Comparison of ENCODE assay signal across 2 cellular contexts in genomic region chr15:46344115-46344749, GRCh38.
TF ChIP-seq lines count a peak whose summit lies in the region.

No MANE protein-coding gene starts in this region.

TF ChIP-seq in GM23338, 12 proteins besides CTCF, POLR2A, EP300 and RAD21 (continued from another document):
- no peak for TF ChIP-seq ETS1 (IDR thresholded peaks at IDR 0.05)
- TF ChIP-seq, protein P1, sequence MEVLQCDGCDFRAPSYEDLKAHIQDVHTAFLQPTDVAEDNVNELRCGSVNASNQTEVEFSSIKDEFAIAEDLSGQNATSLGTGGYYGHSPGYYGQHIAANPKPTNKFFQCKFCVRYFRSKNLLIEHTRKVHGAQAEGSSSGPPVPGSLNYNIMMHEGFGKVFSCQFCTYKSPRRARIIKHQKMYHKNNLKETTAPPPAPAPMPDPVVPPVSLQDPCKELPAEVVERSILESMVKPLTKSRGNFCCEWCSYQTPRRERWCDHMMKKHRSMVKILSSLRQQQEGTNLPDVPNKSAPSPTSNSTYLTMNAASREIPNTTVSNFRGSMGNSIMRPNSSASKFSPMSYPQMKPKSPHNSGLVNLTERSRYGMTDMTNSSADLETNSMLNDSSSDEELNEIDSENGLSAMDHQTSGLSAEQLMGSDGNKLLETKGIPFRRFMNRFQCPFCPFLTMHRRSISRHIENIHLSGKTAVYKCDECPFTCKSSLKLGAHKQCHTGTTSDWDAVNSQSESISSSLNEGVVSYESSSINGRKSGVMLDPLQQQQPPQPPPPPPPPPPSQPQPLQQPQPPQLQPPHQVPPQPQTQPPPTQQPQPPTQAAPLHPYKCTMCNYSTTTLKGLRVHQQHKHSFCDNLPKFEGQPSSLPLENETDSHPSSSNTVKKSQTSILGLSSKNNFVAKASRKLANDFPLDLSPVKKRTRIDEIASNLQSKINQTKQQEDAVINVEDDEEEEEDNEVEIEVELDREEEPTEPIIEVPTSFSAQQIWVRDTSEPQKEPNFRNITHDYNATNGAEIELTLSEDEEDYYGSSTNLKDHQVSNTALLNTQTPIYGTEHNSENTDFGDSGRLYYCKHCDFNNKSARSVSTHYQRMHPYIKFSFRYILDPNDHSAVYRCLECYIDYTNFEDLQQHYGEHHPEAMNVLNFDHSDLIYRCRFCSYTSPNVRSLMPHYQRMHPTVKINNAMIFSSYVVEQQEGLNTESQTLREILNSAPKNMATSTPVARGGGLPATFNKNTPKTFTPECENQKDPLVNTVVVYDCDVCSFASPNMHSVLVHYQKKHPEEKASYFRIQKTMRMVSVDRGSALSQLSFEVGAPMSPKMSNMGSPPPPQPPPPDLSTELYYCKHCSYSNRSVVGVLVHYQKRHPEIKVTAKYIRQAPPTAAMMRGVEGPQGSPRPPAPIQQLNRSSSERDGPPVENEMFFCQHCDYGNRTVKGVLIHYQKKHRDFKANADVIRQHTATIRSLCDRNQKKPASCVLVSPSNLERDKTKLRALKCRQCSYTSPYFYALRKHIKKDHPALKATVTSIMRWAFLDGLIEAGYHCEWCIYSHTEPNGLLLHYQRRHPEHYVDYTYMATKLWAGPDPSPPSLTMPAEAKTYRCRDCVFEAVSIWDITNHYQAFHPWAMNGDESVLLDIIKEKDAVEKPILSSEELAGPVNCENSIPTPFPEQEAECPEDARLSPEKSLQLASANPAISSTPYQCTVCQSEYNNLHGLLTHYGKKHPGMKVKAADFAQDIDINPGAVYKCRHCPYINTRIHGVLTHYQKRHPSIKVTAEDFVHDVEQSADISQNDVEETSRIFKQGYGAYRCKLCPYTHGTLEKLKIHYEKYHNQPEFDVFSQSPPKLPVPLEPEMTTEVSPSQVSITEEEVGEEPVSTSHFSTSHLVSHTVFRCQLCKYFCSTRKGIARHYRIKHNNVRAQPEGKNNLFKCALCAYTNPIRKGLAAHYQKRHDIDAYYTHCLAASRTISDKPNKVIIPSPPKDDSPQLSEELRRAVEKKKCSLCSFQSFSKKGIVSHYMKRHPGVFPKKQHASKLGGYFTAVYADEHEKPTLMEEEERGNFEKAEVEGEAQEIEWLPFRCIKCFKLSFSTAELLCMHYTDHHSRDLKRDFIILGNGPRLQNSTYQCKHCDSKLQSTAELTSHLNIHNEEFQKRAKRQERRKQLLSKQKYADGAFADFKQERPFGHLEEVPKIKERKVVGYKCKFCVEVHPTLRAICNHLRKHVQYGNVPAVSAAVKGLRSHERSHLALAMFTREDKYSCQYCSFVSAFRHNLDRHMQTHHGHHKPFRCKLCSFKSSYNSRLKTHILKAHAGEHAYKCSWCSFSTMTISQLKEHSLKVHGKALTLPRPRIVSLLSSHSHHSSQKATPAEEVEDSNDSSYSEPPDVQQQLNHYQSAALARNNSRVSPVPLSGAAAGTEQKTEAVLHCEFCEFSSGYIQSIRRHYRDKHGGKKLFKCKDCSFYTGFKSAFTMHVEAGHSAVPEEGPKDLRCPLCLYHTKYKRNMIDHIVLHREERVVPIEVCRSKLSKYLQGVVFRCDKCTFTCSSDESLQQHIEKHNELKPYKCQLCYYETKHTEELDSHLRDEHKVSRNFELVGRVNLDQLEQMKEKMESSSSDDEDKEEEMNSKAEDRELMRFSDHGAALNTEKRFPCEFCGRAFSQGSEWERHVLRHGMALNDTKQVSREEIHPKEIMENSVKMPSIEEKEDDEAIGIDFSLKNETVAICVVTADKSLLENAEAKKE (CRISPR knock-in tag; IDR thresholded peaks at IDR 0.05), result no peak
- no peak for TF ChIP-seq CREB1 (CRISPR knock-in tag; IDR thresholded peaks at IDR 0.05; ENCODE audit: low read depth)
- TF ChIP-seq ZNF331 (CRISPR knock-in tag; IDR thresholded peaks at IDR 0.05; ENCODE audit: low read depth), result no peak
- no peak for TF ChIP-seq ZNF114 (CRISPR knock-in tag; IDR thresholded peaks at IDR 0.05)
- no peak for TF ChIP-seq POLR2AphosphoS5 (IDR thresholded peaks at IDR 0.05; ENCODE audit: low read depth)
- TF ChIP-seq NANOG (IDR thresholded peaks at IDR 0.05; ENCODE audit: borderline replicate concordance), result no peak
- no peak for TF ChIP-seq EZH2phosphoT487 (IDR thresholded peaks at IDR 0.05; ENCODE audit: unreplicated experiment)
- TF ChIP-seq STAT1 (IDR thresholded peaks at IDR 0.05; ENCODE audit: unreplicated experiment), result no peak
- TF ChIP-seq, protein P2, sequence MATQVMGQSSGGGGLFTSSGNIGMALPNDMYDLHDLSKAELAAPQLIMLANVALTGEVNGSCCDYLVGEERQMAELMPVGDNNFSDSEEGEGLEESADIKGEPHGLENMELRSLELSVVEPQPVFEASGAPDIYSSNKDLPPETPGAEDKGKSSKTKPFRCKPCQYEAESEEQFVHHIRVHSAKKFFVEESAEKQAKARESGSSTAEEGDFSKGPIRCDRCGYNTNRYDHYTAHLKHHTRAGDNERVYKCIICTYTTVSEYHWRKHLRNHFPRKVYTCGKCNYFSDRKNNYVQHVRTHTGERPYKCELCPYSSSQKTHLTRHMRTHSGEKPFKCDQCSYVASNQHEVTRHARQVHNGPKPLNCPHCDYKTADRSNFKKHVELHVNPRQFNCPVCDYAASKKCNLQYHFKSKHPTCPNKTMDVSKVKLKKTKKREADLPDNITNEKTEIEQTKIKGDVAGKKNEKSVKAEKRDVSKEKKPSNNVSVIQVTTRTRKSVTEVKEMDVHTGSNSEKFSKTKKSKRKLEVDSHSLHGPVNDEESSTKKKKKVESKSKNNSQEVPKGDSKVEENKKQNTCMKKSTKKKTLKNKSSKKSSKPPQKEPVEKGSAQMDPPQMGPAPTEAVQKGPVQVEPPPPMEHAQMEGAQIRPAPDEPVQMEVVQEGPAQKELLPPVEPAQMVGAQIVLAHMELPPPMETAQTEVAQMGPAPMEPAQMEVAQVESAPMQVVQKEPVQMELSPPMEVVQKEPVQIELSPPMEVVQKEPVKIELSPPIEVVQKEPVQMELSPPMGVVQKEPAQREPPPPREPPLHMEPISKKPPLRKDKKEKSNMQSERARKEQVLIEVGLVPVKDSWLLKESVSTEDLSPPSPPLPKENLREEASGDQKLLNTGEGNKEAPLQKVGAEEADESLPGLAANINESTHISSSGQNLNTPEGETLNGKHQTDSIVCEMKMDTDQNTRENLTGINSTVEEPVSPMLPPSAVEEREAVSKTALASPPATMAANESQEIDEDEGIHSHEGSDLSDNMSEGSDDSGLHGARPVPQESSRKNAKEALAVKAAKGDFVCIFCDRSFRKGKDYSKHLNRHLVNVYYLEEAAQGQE (IDR thresholded peaks at IDR 0.05; ENCODE audit: unreplicated experiment), result no peak
- TF ChIP-seq EZH2 (IDR thresholded peaks at IDR 0.05; ENCODE audit: low read depth, unreplicated experiment), result no peak

TF ChIP-seq in HepG2, 621 proteins besides CTCF, POLR2A, EP300 and RAD21 (continued from another document):
- TF ChIP-seq, protein P3, sequence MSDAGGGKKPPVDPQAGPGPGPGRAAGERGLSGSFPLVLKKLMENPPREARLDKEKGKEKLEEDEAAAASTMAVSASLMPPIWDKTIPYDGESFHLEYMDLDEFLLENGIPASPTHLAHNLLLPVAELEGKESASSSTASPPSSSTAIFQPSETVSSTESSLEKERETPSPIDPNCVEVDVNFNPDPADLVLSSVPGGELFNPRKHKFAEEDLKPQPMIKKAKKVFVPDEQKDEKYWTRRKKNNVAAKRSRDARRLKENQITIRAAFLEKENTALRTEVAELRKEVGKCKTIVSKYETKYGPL (CRISPR knock-in tag; IDR thresholded peaks at IDR 0.05), result no peak
- no peak for TF ChIP-seq NR1H2 (CRISPR knock-in tag; IDR thresholded peaks at IDR 0.05; ENCODE audit: borderline replicate concordance, low read depth)
- TF ChIP-seq TBL1XR1 (IDR thresholded peaks at IDR 0.05; ENCODE audit: borderline replicate concordance, low read length, partially characterized antibody), result no peak
- TF ChIP-seq ATAD3A (CRISPR knock-in tag; IDR thresholded peaks at IDR 0.05), result no peak
- TF ChIP-seq, protein P4, sequence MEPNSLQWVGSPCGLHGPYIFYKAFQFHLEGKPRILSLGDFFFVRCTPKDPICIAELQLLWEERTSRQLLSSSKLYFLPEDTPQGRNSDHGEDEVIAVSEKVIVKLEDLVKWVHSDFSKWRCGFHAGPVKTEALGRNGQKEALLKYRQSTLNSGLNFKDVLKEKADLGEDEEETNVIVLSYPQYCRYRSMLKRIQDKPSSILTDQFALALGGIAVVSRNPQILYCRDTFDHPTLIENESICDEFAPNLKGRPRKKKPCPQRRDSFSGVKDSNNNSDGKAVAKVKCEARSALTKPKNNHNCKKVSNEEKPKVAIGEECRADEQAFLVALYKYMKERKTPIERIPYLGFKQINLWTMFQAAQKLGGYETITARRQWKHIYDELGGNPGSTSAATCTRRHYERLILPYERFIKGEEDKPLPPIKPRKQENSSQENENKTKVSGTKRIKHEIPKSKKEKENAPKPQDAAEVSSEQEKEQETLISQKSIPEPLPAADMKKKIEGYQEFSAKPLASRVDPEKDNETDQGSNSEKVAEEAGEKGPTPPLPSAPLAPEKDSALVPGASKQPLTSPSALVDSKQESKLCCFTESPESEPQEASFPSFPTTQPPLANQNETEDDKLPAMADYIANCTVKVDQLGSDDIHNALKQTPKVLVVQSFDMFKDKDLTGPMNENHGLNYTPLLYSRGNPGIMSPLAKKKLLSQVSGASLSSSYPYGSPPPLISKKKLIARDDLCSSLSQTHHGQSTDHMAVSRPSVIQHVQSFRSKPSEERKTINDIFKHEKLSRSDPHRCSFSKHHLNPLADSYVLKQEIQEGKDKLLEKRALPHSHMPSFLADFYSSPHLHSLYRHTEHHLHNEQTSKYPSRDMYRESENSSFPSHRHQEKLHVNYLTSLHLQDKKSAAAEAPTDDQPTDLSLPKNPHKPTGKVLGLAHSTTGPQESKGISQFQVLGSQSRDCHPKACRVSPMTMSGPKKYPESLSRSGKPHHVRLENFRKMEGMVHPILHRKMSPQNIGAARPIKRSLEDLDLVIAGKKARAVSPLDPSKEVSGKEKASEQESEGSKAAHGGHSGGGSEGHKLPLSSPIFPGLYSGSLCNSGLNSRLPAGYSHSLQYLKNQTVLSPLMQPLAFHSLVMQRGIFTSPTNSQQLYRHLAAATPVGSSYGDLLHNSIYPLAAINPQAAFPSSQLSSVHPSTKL (CRISPR knock-in tag; IDR thresholded peaks at IDR 0.05), result no peak
